In genomic region chr12:112340235-112340634, GRCh38 we compare ENCODE assay signal across 2 cellular contexts.
TF ChIP-seq lines count a peak whose summit lies in the region.

No MANE protein-coding gene starts in this region.

TF ChIP-seq in GM23338, 12 proteins besides CTCF, POLR2A, EP300 and RAD21 (continued from another document):
- TF ChIP-seq ETS1 (IDR thresholded peaks at IDR 0.05) = no peak
- TF ChIP-seq POLR2AphosphoS5 (IDR thresholded peaks at IDR 0.05; ENCODE audit: low read depth) = no peak
- no peak for TF ChIP-seq JUNB (IDR thresholded peaks at IDR 0.05; ENCODE audit: unreplicated experiment)
- no peak for TF ChIP-seq ZNF114 (CRISPR knock-in tag; IDR thresholded peaks at IDR 0.05)
- TF ChIP-seq NANOG (IDR thresholded peaks at IDR 0.05; ENCODE audit: borderline replicate concordance) = no peak
- TF ChIP-seq REST (IDR thresholded peaks at IDR 0.05; ENCODE audit: unreplicated experiment) = no peak

TF ChIP-seq in WTC11, 78 proteins besides CTCF, POLR2A, EP300 and RAD21 (continued from another document):
- TF ChIP-seq USF1 (CRISPR knock-in tag; IDR thresholded peaks at IDR 0.05) (no peak), NFATC4 (CRISPR knock-in tag; IDR thresholded peaks at IDR 0.05) (no peak), NFYB (CRISPR knock-in tag; conservative IDR thresholded peaks at IDR 0.05; ENCODE audit: low read depth) (no peak), TP53 (CRISPR knock-in tag; IDR thresholded peaks at IDR 0.05) (no peak), ZNF671 (CRISPR knock-in tag; IDR thresholded peaks at IDR 0.05) (no peak), ARID4B (CRISPR knock-in tag; IDR thresholded peaks at IDR 0.05; ENCODE audit: borderline replicate concordance) (no peak), CBFB (CRISPR knock-in tag; IDR thresholded peaks at IDR 0.05; ENCODE audit: low read depth) (no peak), AR (CRISPR knock-in tag; IDR thresholded peaks at IDR 0.05) (no peak), IRF1 (CRISPR knock-in tag; IDR thresholded peaks at IDR 0.05) (no peak), ZNF219 (CRISPR knock-in tag; IDR thresholded peaks at IDR 0.05; ENCODE audit: borderline replicate concordance) (no peak), ZBTB21 (CRISPR knock-in tag; IDR thresholded peaks at IDR 0.05; ENCODE audit: borderline replicate concordance) (no peak), MAX (CRISPR knock-in tag; IDR thresholded peaks at IDR 0.05) (no peak), NFE2L1 (CRISPR knock-in tag; IDR thresholded peaks at IDR 0.05) (no peak), ZNF425 (CRISPR knock-in tag; conservative IDR thresholded peaks at IDR 0.05) (no peak), MXD4 (CRISPR knock-in tag; IDR thresholded peaks at IDR 0.05; ENCODE audit: borderline replicate concordance) (no peak), SP1 (CRISPR knock-in tag; conservative IDR thresholded peaks at IDR 0.05) (no peak), ELF4 (CRISPR knock-in tag; IDR thresholded peaks at IDR 0.05; ENCODE audit: low read depth) (no peak), USF2 (CRISPR knock-in tag; IDR thresholded peaks at IDR 0.05) (no peak)
